ENCODE assay signal across 8 cellular contexts in the genomic region with DNA sequence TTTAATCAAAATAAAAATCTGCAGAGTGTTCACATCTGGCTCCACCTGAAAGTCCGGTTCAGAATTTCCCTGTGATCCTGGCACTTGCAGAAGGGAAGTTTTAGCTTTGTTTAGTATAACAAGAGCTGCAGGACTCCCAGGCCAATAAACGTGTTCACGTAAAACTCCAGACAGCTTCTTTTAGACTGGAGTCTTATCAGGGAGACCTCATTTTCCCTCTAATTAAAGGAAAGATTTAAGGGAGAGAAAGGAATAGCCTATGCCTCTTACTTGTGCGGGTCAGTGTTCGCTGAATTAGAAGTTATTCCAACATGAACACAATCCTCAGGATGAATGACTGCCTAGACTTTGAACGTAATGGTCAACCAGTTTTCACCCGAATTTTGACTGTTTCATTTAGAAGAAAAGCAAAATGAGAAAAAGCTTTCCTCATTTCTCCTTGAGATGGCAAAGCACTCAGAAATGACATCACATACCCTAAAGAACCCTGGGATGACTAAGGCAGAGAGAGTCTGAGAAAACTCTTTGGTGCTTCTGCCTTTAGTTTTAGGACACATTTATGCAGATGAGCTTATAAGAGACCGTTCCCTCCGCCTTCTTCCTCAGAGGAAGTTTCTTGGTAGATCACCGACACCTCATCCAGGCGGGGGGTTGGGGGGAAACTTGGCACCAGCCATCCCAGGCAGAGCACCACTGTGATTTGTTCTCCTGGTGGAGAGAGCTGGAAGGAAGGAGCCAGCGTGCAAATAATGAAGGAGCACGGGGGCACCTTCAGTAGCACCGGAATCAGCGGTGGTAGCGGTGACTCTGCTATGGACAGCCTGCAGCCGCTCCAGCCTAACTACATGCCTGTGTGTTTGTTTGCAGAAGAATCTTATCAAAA.
DNase-seq lines count a peak whose midpoint lies in the region; ATAC-seq and TF ChIP-seq lines count a peak whose summit lies in the region.

No MANE protein-coding gene starts in this region.

- no peaks in the 10 kb centered on the region for H3K9me3 Mint-ChIP-seq in activated naive CD8-positive, alpha-beta T cell treated with anti-CD3 and anti-CD28 coated beads, Interleukin-2, amount 50 U/mL, for 24 hours
- H3K9me3 Mint-ChIP-seq in progenitor cell of endocrine pancreas (ENCODE audit: low read depth), result no peaks in the 10 kb centered on the region

- DNase-seq in activated naive CD8-positive, alpha-beta T cell treated with anti-CD3 and anti-CD28 coated beads, Interleukin-2, amount 50 U/mL, for 24 hours, result peak; percentile 54
- DNase-seq in left cardiac atrium (peak; percentile 80), progenitor cell of endocrine pancreas (ENCODE audit: low spot score, unreplicated experiment) (no peak), NCI-H2196 (lab: John Stamatoyannopoulos, UW; ENCODE audit: unreplicated experiment) (no peak), NCI-H128 (lab: John Stamatoyannopoulos, UW; ENCODE audit: unreplicated experiment) (no peak)

- peak overlapping the region; percentile 25; the same call in 1 of the 2 replicates for H3K9ac ChIP-seq in BLaER1

- TF ChIP-seq CTCF in progenitor cell of endocrine pancreas (IDR thresholded peaks at IDR 0.05; ENCODE audit: unreplicated experiment), result peak; percentile 34

- peak overlapping the region; percentile 59 for H3K4me3 ChIP-seq in BLaER1

- peak overlapping the region; percentile 68 for H3K4me2 ChIP-seq in BLaER1

- H3K36me3 ChIP-seq in BLaER1, result no peaks in the 10 kb centered on the region

- peak overlapping the region; percentile 94 for H3K4me3 Mint-ChIP-seq in activated naive CD8-positive, alpha-beta T cell treated with anti-CD3 and anti-CD28 coated beads, Interleukin-2, amount 50 U/mL, for 24 hours
- H3K4me3 Mint-ChIP-seq in progenitor cell of endocrine pancreas (ENCODE audit: low read depth), result peak overlapping the region; percentile 66

- peak overlapping the region; percentile 95 for H3K27ac Mint-ChIP-seq in activated naive CD8-positive, alpha-beta T cell treated with anti-CD3 and anti-CD28 coated beads, Interleukin-2, amount 50 U/mL, for 24 hours
- no peak overlapping the region for H3K27ac Mint-ChIP-seq in progenitor cell of endocrine pancreas

- H3K4me1 ChIP-seq in BLaER1, result peaks cover 67% of the 10 kb centered on the region

- H3K9me3 ChIP-seq in BLaER1, result no peaks in the 10 kb centered on the region

- no peak overlapping the region for H3K27ac ChIP-seq in BLaER1

- peaks cover 35% of the 10 kb centered on the region; the same call in 1 of the 2 replicates for H3K27me3 ChIP-seq in BLaER1

- H3K27me3 Mint-ChIP-seq in activated naive CD8-positive, alpha-beta T cell treated with anti-CD3 and anti-CD28 coated beads, Interleukin-2, amount 50 U/mL, for 24 hours, result no peaks in the 10 kb centered on the region
- peaks cover 54% of the 10 kb centered on the region for H3K27me3 Mint-ChIP-seq in progenitor cell of endocrine pancreas

- intact Hi-C loops in left cardiac atrium (cut with DNase I), result loop anchor here (2.0 to 5.0 kb wide), 2 partner anchors 60 to 115 kb away; no protein-coding TSS in a partner anchor

- peak; percentile 25 for ATAC-seq in GM21723 (IDR thresholded peaks at IDR 0.05; ENCODE audit: unreplicated experiment)
- peak; percentile 41 for ATAC-seq in activated naive CD8-positive, alpha-beta T cell treated with anti-CD3 and anti-CD28 coated beads, Interleukin-2, amount 50 U/mL, for 24 hours
- peak; percentile 66 to 75 for ATAC-seq in left cardiac atrium

- no peaks in the 10 kb centered on the region for H4K20me1 ChIP-seq in BLaER1

- peaks cover 65% of the 10 kb centered on the region for H3K4me1 Mint-ChIP-seq in activated naive CD8-positive, alpha-beta T cell treated with anti-CD3 and anti-CD28 coated beads, Interleukin-2, amount 50 U/mL, for 24 hours
- H3K4me1 Mint-ChIP-seq in progenitor cell of endocrine pancreas (ENCODE audit: low read depth), result peaks cover 13% of the 10 kb centered on the region

- H3K36me3 Mint-ChIP-seq in activated naive CD8-positive, alpha-beta T cell treated with anti-CD3 and anti-CD28 coated beads, Interleukin-2, amount 50 U/mL, for 24 hours (ENCODE audit: low read depth), result peaks cover 29% of the 10 kb centered on the region
- no peaks in the 10 kb centered on the region for H3K36me3 Mint-ChIP-seq in progenitor cell of endocrine pancreas (ENCODE audit: insufficient read depth)

TF ChIP-seq in PFSK-1, 5 proteins besides CTCF, POLR2A, EP300 and RAD21:
- TF ChIP-seq FOXP2 (optimal IDR thresholded peaks at IDR 0.05; ENCODE audit: borderline replicate concordance, extremely low read depth, extremely low read length, insufficient read depth), result no peak
- peak; percentile 40; the same call in 1 of the 2 replicates for TF ChIP-seq TAF1 (IDR thresholded peaks at IDR 0.05; ENCODE audit: borderline replicate concordance, insufficient read depth, low read length)
- TF ChIP-seq REST (IDR thresholded peaks at IDR 0.05; ENCODE audit: insufficient read depth in 1 of 2, low read depth in 2 of 2, low read length in 2 of 2), result no peak
- peak; percentile 52; the same call in 1 of the 2 replicates for TF ChIP-seq SIN3A (IDR thresholded peaks at IDR 0.05; ENCODE audit: borderline replicate concordance, insufficient read depth, low read length)
- 0 out of 2 replicates have a peak, but pooled peaks have one; percentile 19 for TF ChIP-seq POLR2AphosphoS5 (IDR thresholded peaks at IDR 0.05; ENCODE audit: low read depth, low read length)
TF ChIP-seq in PFSK-1: peak in this region for 3.

Comparison
In these comparisons a context has a peak if more than half of its experiments do, and no peak if none do; other contexts are left out.
1. DNase-seq: peak in activated naive CD8-positive, alpha-beta T cell treated with anti-CD3 and anti-CD28 coated beads, Interleukin-2, amount 50 U/mL, for 24 hours (single experiment) and left cardiac atrium (single experiment); none in progenitor cell of endocrine pancreas (single experiment), NCI-H2196 (single experiment) and NCI-H128 (single experiment).
2. Peak in every context shown above with its lines, with median percentiles within 50 percentile points of each other: ATAC-seq.